ENCODE assay signal across 11 cellular contexts in genomic region chr3:99648091-99648490, GRCh38. TPM values are rescaled to one million over a fixed set of nuclear protein-coding genes. Genes with fewer than 3 reads are reported as not detected.
A peak's percentile ranks its signal among the peaks of the same experiment; 100 is the strongest.
DNase-seq lines count a peak whose midpoint lies in the region; ATAC-seq, FAIRE-seq and TF ChIP-seq lines count a peak whose summit lies in the region.
"Had no signal": no experiment of that assay in that cellular context is flagged by ENCODE, and none has a peak within 500 bp of the region (broad histone marks: within the 10 kb centered on the region; RNA-seq: fewer than 3 reads in every experiment).

No MANE protein-coding gene starts in this region.

- H3K4me1 Mint-ChIP-seq in progenitor cell of endocrine pancreas (ENCODE audit: low read depth), result peaks cover 6% of the 10 kb centered on the region

- no peaks in the 10 kb centered on the region for H3K36me3 Mint-ChIP-seq in progenitor cell of endocrine pancreas (ENCODE audit: insufficient read depth)

- no peak for TF ChIP-seq POLR2A in A549 (IDR thresholded peaks at IDR 0.05; ENCODE audit: low read length)

- no peaks in the 10 kb centered on the region for H3K27me3 ChIP-seq in H7 (ENCODE audit: control insufficient read depth, insufficient read depth, low read length)

- no peak overlapping the region for H3K27ac ChIP-seq in A549

- peak overlapping the region; percentile 19; the same call in 1 of the 3 replicates for H3K4me2 ChIP-seq in A549

- FAIRE-seq in A549 (lab: Jason Lieb, UNC), result no peak

- TF ChIP-seq RAD21 in A549 (conservative IDR thresholded peaks at IDR 0.05 in 1 of 2, IDR thresholded peaks at IDR 0.05 in 1 of 2), result no peak

- CTCF ChIA-PET in A549 (lab: Yijun Ruan, JAX), result interaction anchor here (1.0 kb wide), 1 partner anchor 10 kb away, joined by 6 read pairs; the partner anchor contains the start of gene COL8A1

- TF ChIP-seq EP300 in A549 (IDR thresholded peaks at IDR 0.05), result no peak

- no peaks in the 10 kb centered on the region for H3K36me3 ChIP-seq in H7 (replicated peaks; ENCODE audit: control insufficient read depth, insufficient read depth, low read length)

- H3K9me3 ChIP-seq in A549, result no peaks in the 10 kb centered on the region

- DNase-seq in A549 (ENCODE audit: low read depth in 1 of 2, low spot score in 1 of 2), result peak in 1 of 2 experiments; percentile 24
- DNase-seq in choroid plexus epithelial cell (ENCODE audit: low read depth), result peak; percentile 75
- DNase-seq in left lobe of liver (ENCODE audit: low spot score), result no peak
- DNase-seq in activated naive CD4-positive, alpha-beta T cell treated with anti-CD3 and anti-CD28 coated beads, Interleukin-2, amount 50 U/mL, for 16 hours, result no peak
- DNase-seq in H7, result no peak
- no peak for DNase-seq in progenitor cell of endocrine pancreas (ENCODE audit: low spot score, unreplicated experiment)
- DNase-seq in mesenteric fat pad (ENCODE audit: low spot score), result no peak
- DNase-seq: activated CD4-positive, CD25-positive, alpha-beta regulatory T cell treated with anti-CD3 and anti-CD28 coated beads, Interleukin-2, amount 50 U/mL, for 72 hours; AML-193; KG1 had no signal

- POLR2A ChIA-PET in A549 (lab: Yijun Ruan, JAX), result no interaction called here

- TF ChIP-seq CTCF in A549 (IDR thresholded peaks at IDR 0.05) (no peak), choroid plexus epithelial cell (conservative IDR thresholded peaks at IDR 0.05; ENCODE audit: low read depth, low read length) (no peak), progenitor cell of endocrine pancreas (IDR thresholded peaks at IDR 0.05; ENCODE audit: unreplicated experiment) (no peak)

- 9% methylated on average over 5 of the region's 5 CpGs for WGBS in A549 (ENCODE audit: missing lambda C conversion rate)

- H3K4me3 ChIP-seq in A549 (no peak overlapping the region), choroid plexus epithelial cell (ENCODE audit: low read depth, low read length) (no peak overlapping the region), H7 (ENCODE audit: insufficient read depth, low read depth, low read length) (no peak overlapping the region)

- ATAC-seq in A549 (peak; percentile 37 to 77; a peak in 5 of 6 replicates), HG02884 (IDR thresholded peaks at IDR 0.05; ENCODE audit: unreplicated experiment) (peak; percentile 49), left lobe of liver (peak; percentile 32)

- H3K4me3 Mint-ChIP-seq in progenitor cell of endocrine pancreas (ENCODE audit: low read depth), result no peak overlapping the region

- no peak overlapping the region for H3K27ac Mint-ChIP-seq in progenitor cell of endocrine pancreas

- H3K9me3 Mint-ChIP-seq in progenitor cell of endocrine pancreas (ENCODE audit: low read depth), result no peaks in the 10 kb centered on the region

- H3K4me1 ChIP-seq in A549, result peaks cover 15% of the 10 kb centered on the region; the same call in 2 of the 3 replicates

- H3K27me3 Mint-ChIP-seq in progenitor cell of endocrine pancreas, result peaks cover 6% of the 10 kb centered on the region

TF ChIP-seq in A549, 52 proteins besides CTCF, POLR2A, EP300 and RAD21:
- TF ChIP-seq JUN (IDR thresholded peaks at IDR 0.05) (no peak), GATA3 (IDR thresholded peaks at IDR 0.05; ENCODE audit: borderline replicate concordance) (no peak), ZFP36 (IDR thresholded peaks at IDR 0.05; ENCODE audit: borderline replicate concordance, partially characterized antibody) (no peak), FOXS1 (CRISPR knock-in tag; IDR thresholded peaks at IDR 0.05) (no peak), MAFK (IDR thresholded peaks at IDR 0.05; ENCODE audit: partially characterized antibody) (no peak), RCOR1 (IDR thresholded peaks at IDR 0.05; ENCODE audit: low read depth, low read length) (no peak), HES2 (IDR thresholded peaks at IDR 0.05) (no peak)

RNA-seq across cellular contexts. Expression of gene COL8A1, which starts 9.7 kb away (rescaled TPM):
- polyA plus RNA-seq in A549 (2011; rRNA removed) (not detected in 2 replicates), A549 (2017; fragmentation: RNase III; extraction: RNeasy Plus Mini Kit Qiagen cat#74134 plus additional on column Dnase treatment) (not detected in 3 replicates)
- polyA plus RNA-seq in A549 (2012; cell fraction: cytosol; rRNA removed), result not detected in 2 replicates
- polyA plus RNA-seq in A549 (2012; cell fraction: nucleus; rRNA removed), result not detected in 2 replicates
- not detected in 2 replicates for polyA minus RNA-seq in A549 (2011; rRNA and poly(A)+ RNA removed)
- total RNA-seq in left lobe of liver (0.75 TPM), progenitor cell of endocrine pancreas (0.18 TPM in 1 of 2 replicates, not detected in the other), mesenteric fat pad (18.5 TPM)
- 0.59 and 1.2 TPM in 2 replicates for total RNA-seq in H7 (2014; rRNA removed; shearing (Covaris generic))
